Comparison of ENCODE assay signal across 17 cellular contexts in the genomic region with DNA sequence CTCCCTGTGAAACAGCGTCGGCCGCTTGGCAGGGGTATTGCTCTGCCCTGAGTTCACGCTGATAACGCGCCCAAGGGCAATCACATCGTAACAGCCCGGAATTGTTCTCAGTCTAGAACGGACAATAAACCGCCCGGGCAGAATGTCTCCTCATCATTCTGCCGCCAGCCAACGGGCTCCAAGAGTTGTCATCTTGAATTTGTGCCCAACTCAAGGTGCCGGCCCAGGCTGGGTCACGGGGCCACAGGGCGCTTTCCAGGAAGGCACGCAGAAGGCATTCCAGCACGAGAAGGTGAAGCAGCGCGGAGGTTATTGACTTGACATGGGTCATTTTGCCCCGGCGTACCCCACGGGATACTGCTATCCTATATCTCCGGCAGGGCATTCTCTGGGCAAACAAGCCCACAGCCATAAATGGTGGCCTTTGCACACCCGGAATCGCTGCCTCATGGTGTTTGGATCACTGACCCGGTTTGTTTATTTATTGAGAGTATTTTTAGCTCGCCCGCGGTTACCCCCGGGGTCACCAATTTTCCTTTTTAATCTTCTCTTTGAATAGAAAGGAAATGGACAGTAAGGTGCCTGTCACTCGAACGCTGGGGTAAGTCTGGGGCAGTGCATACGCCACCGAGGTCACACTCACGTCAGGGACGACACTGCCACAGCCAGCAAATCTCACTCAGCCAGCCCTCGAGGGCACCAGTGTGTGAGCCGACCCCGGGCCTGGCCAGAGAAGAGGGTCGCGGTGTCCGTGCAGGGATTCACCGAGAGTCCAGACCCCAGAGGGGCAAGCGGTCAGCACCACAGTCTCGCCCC.
DNase-seq lines count a peak whose midpoint lies in the region; ATAC-seq, FAIRE-seq and TF ChIP-seq lines count a peak whose summit lies in the region.
"Had no signal": no experiment of that assay in that cellular context is flagged by ENCODE, and none has a peak within 500 bp of the region (broad histone marks: within the 10 kb centered on the region; RNA-seq: fewer than 3 reads in every experiment).

No MANE protein-coding gene starts in this region.

- H2BK12ac ChIP-seq in H1 (ENCODE audit: low read depth, low read length) (peak overlapping the region; percentile 80; the same call in 1 of the 2 replicates), neuronal stem cell (ENCODE audit: low read length) (peak overlapping the region; percentile 63)

- H2BK15ac ChIP-seq in H1 (ENCODE audit: low read length) (no peak overlapping the region; the same call in 1 of the 2 replicates), neuronal stem cell (ENCODE audit: low read length) (peak overlapping the region; percentile 77)

- TF ChIP-seq EP300 in H1 (IDR thresholded peaks at IDR 0.05; ENCODE audit: borderline replicate concordance in 1 of 2, low read depth in 2 of 2, low read length in 2 of 2) (no peak), sigmoid colon (IDR thresholded peaks at IDR 0.05) (no peak)

- H3K4me3 ChIP-seq in PC-3 (ENCODE audit: low read length), result peak overlapping the region; percentile 20; the same call in 1 of the 2 replicates
- no peak overlapping the region for H3K4me3 ChIP-seq in H1 (ENCODE audit: extremely low read depth in 1 of 4, insufficient read depth in 2 of 4, low read depth in 3 of 4, low read length in 4 of 4)
- no peak overlapping the region for H3K4me3 ChIP-seq in neuronal stem cell (ENCODE audit: low read length in 2 of 2)
- H3K4me3 ChIP-seq in sigmoid colon, result no peak overlapping the region
- H3K4me3 ChIP-seq: dorsolateral prefrontal cortex had no signal

- H3K4ac ChIP-seq in H1 (replicated peaks; ENCODE audit: insufficient read length, low read depth, low read length) (no peak overlapping the region), neuronal stem cell (ENCODE audit: low read length) (no peak overlapping the region)

- no peak for TF ChIP-seq CTCF in PC-3 (conservative IDR thresholded peaks at IDR 0.05; ENCODE audit: low read depth, low read length)
- TF ChIP-seq CTCF in H1 (IDR thresholded peaks at IDR 0.05; ENCODE audit: control extremely low read depth in 1 of 3, insufficient read depth in 1 of 3, low read depth in 1 of 3, low read length in 3 of 3), result no peak
- TF ChIP-seq CTCF in sigmoid colon (IDR thresholded peaks at IDR 0.05), result no peak

- peak; percentile 23 for ATAC-seq in PC-3
- ATAC-seq: activated T-cell treated with anti-CD3 and anti-CD28 coated beads, Interleukin-2, amount 50 U/mL, for 4 hours had no signal

- H3K18ac ChIP-seq in H1 (ENCODE audit: extremely low read depth, low read length) (no peak overlapping the region), neuronal stem cell (ENCODE audit: low read length) (peak overlapping the region; percentile 29)

- peak overlapping the region; percentile 63 for H2AFZ ChIP-seq in PC-3 (ENCODE audit: low read length)
- no peak overlapping the region for H2AFZ ChIP-seq in H1 (ENCODE audit: low read length)
- H2AFZ ChIP-seq in neuronal stem cell (ENCODE audit: low read length), result no peak overlapping the region

- FAIRE-seq in H1 (lab: Jason Lieb, UNC), result no peak

- H3K27ac ChIP-seq in PC-3 (ENCODE audit: low read length) (no peak overlapping the region), H1 (ENCODE audit: low read depth, low read length) (no peak overlapping the region), neuronal stem cell (replicated peaks; ENCODE audit: low read length) (no peak overlapping the region), sigmoid colon (no peak overlapping the region)
- H3K27ac ChIP-seq: dorsolateral prefrontal cortex had no signal

- H2BK120ac ChIP-seq in H1 (replicated peaks; ENCODE audit: low read depth, low read length), result no peak overlapping the region
- no peak overlapping the region for H2BK120ac ChIP-seq in neuronal stem cell (ENCODE audit: low read depth, low read length)

- H3K4me1 ChIP-seq in PC-3 (ENCODE audit: insufficient read depth, low read length) (peaks cover 5% of the 10 kb centered on the region; the same call in 1 of the 2 replicates), H1 (replicated peaks in 1 of 4; ENCODE audit: control insufficient read depth in 3 of 4, insufficient read depth in 4 of 4, low read length in 3 of 4) (peaks cover 8 to 24% (median 10%) of the 10 kb centered on the region in 4 experiments), neuronal stem cell (ENCODE audit: control insufficient read depth in 2 of 2, insufficient read depth in 1 of 2, low read depth in 1 of 2, low read length in 2 of 2) (peaks cover 8 to 12% of the 10 kb centered on the region in 2 donors), sigmoid colon (no peaks in the 10 kb centered on the region)

- H3K56ac ChIP-seq in H1 (replicated peaks; ENCODE audit: insufficient read length, low read depth, low read length), result no peak overlapping the region

- no peaks in the 10 kb centered on the region for H3K36me3 Mint-ChIP-seq in activated CD4-positive, alpha-beta memory T cell treated with anti-CD3 and anti-CD28 coated beads, Interleukin-2, amount 10 ng/mL, durations not matched to agents 7 days and 5 days (ENCODE audit: low read depth)
- H3K36me3 Mint-ChIP-seq: activated naive CD4-positive, alpha-beta T cell treated with anti-CD3 and anti-CD28 coated beads, Interleukin-2, amount 50 U/mL, for 24 hours; brain; immature natural killer cell had no signal

- no peak overlapping the region for H3K4me3 Mint-ChIP-seq in activated CD4-positive, alpha-beta memory T cell treated with anti-CD3 and anti-CD28 coated beads, Interleukin-2, amount 10 ng/mL, durations not matched to agents 7 days and 5 days
- H3K4me3 Mint-ChIP-seq: activated naive CD4-positive, alpha-beta T cell treated with anti-CD3 and anti-CD28 coated beads, Interleukin-2, amount 50 U/mL, for 24 hours; activated T-cell treated with anti-CD3 and anti-CD28 coated beads, Interleukin-2, amount 50 U/mL, for 4 hours; brain; HFFc6; immature natural killer cell; nephron progenitor cell had no signal

- POLR2A ChIA-PET in PC-3 (lab: Charles Lee; ENCODE audit: unreplicated experiment) (no interaction called here), H1 (lab: Charles Lee; ENCODE audit: partially characterized antibody) (no interaction called here)
- POLR2A ChIA-PET in activated CD4-positive, alpha-beta memory T cell treated with anti-CD3 and anti-CD28 coated beads, Interleukin-2, amount 10 ng/mL, durations not matched to agents 7 days and 5 days (lab: Charles Lee), result no interaction called here

- H3K9me3 ChIP-seq in PC-3 (ENCODE audit: low read length) (no peaks in the 10 kb centered on the region), H1 (ENCODE audit: insufficient read depth in 2 of 2, low read depth in 1 of 2, low read length in 1 of 2) (no peaks in the 10 kb centered on the region), neuronal stem cell (replicated peaks in 1 of 2; ENCODE audit: control insufficient read depth in 2 of 2, insufficient read depth in 1 of 2, low read depth in 1 of 2, low read length in 2 of 2) (no peaks in the 10 kb centered on the region), sigmoid colon (no peaks in the 10 kb centered on the region)

- H3K9ac ChIP-seq in PC-3 (ENCODE audit: low read length) (no peak overlapping the region), H1 (replicated peaks in 1 of 4; ENCODE audit: extremely low read depth in 1 of 4, low read depth in 3 of 4, low read length in 3 of 4) (no peak overlapping the region), neuronal stem cell (ENCODE audit: low read depth, low read length, poor library complexity) (no peak overlapping the region)

- H3K14ac ChIP-seq in H1 (ENCODE audit: insufficient read length) (no peak overlapping the region), neuronal stem cell (ENCODE audit: low read length) (peak overlapping the region; percentile 26)

- H3K79me2 ChIP-seq in PC-3 (ENCODE audit: low read length) (no peaks in the 10 kb centered on the region), H1 (ENCODE audit: control insufficient read depth in 1 of 2, insufficient read depth in 2 of 2, low read length in 2 of 2) (no peaks in the 10 kb centered on the region)

- no peaks in the 10 kb centered on the region for H3K79me1 ChIP-seq in H1 (ENCODE audit: low read depth, low read length)
- no peaks in the 10 kb centered on the region for H3K79me1 ChIP-seq in neuronal stem cell (ENCODE audit: low read depth, low read length)

- H3K9me3 Mint-ChIP-seq in activated CD4-positive, alpha-beta memory T cell treated with anti-CD3 and anti-CD28 coated beads, Interleukin-2, amount 10 ng/mL, durations not matched to agents 7 days and 5 days, result no peaks in the 10 kb centered on the region
- H3K9me3 Mint-ChIP-seq: activated naive CD4-positive, alpha-beta T cell treated with anti-CD3 and anti-CD28 coated beads, Interleukin-2, amount 50 U/mL, for 24 hours; activated T-cell treated with anti-CD3 and anti-CD28 coated beads, Interleukin-2, amount 50 U/mL, for 4 hours; HFFc6; immature natural killer cell; nephron progenitor cell had no signal

- H3K27me3 ChIP-seq in PC-3 (ENCODE audit: low read length) (no peaks in the 10 kb centered on the region), H1 (replicated peaks in 1 of 4; ENCODE audit: control insufficient read depth in 3 of 4, extremely low read depth in 1 of 4, insufficient read depth in 3 of 4, low read length in 3 of 4) (peaks cover 0 to 28% (median 12%) of the 10 kb centered on the region in 4 experiments; a peak in 5 of 7 replicates), neuronal stem cell (ENCODE audit: control insufficient read depth in 3 of 3, insufficient read depth in 3 of 3, low read depth in 1 of 3, low read length in 3 of 3) (peaks cover 0 to 39% (median 11%) of the 10 kb centered on the region in 3 experiments), sigmoid colon (peaks cover 3 to 41% (median 14%) of the 10 kb centered on the region in 3 donors)

- H4K5ac ChIP-seq in H1 (ENCODE audit: insufficient read length, low read depth, low read length), result no peak overlapping the region

- H3K23ac ChIP-seq in H1 (ENCODE audit: insufficient read length), result no peak overlapping the region
- no peak overlapping the region for H3K23ac ChIP-seq in neuronal stem cell (ENCODE audit: low read depth, low read length, poor library complexity)

- H3K36me3 ChIP-seq in PC-3 (ENCODE audit: low read depth, low read length) (no peaks in the 10 kb centered on the region), H1 (ENCODE audit: control insufficient read depth in 2 of 4, insufficient read depth in 4 of 4, low read length in 3 of 4) (no peaks in the 10 kb centered on the region), neuronal stem cell (replicated peaks in 1 of 2; ENCODE audit: control insufficient read depth in 2 of 2, insufficient read depth in 2 of 2, low read length in 2 of 2) (no peaks in the 10 kb centered on the region), sigmoid colon (no peaks in the 10 kb centered on the region)

- H4K20me1 ChIP-seq in PC-3 (ENCODE audit: low read length) (no peaks in the 10 kb centered on the region), H1 (replicated peaks in 1 of 2; ENCODE audit: control insufficient read depth in 1 of 2, insufficient read depth in 2 of 2, low read length in 2 of 2) (peaks cover 0 to 4% of the 10 kb centered on the region in 2 experiments)

- TF ChIP-seq POLR2A in H1 (IDR thresholded peaks at IDR 0.05; ENCODE audit: control extremely low read depth in 1 of 2, low read depth in 2 of 2, low read length in 2 of 2), result no peak
- no peak for TF ChIP-seq POLR2A in sigmoid colon (IDR thresholded peaks at IDR 0.05)

- H4K8ac ChIP-seq in H1 (ENCODE audit: extremely low read depth, insufficient read depth, low read length), result no peak overlapping the region
- no peak overlapping the region for H4K8ac ChIP-seq in neuronal stem cell (ENCODE audit: low read depth, low read length)

- in situ Hi-C loops in Caki2 (cut with HindIII; ENCODE audit: low pct_unique_long_range_greater_than_20kb, low sequenced_read_pairs), result no loop called here

- H3K23me2 ChIP-seq in H1 (ENCODE audit: low read depth, low read length), result no peaks in the 10 kb centered on the region

- H3K4me2 ChIP-seq in PC-3 (ENCODE audit: low read length), result peak overlapping the region; percentile 71
- H3K4me2 ChIP-seq in H1 (ENCODE audit: insufficient read depth in 1 of 2, low read depth in 2 of 2, low read length in 2 of 2), result no peak overlapping the region
- no peak overlapping the region for H3K4me2 ChIP-seq in neuronal stem cell (ENCODE audit: insufficient read depth, low read length, poor library complexity, severe bottlenecking)

- no peaks in the 10 kb centered on the region for H3K4me1 Mint-ChIP-seq in activated CD4-positive, alpha-beta memory T cell treated with anti-CD3 and anti-CD28 coated beads, Interleukin-2, amount 10 ng/mL, durations not matched to agents 7 days and 5 days
- H3K4me1 Mint-ChIP-seq: activated naive CD4-positive, alpha-beta T cell treated with anti-CD3 and anti-CD28 coated beads, Interleukin-2, amount 50 U/mL, for 24 hours; immature natural killer cell had no signal

- intact Hi-C loops in PC-3 (cut with micrococcal nuclease), result no loop called here
- intact Hi-C loops in sigmoid colon (cut with DNase I), result no loop called here

- H3K27me3 Mint-ChIP-seq in activated CD4-positive, alpha-beta memory T cell treated with anti-CD3 and anti-CD28 coated beads, Interleukin-2, amount 10 ng/mL, durations not matched to agents 7 days and 5 days, result peaks cover 6% of the 10 kb centered on the region

- no peak overlapping the region for H2BK20ac ChIP-seq in H1 (ENCODE audit: low read length)

- 91% methylated on average over 46 of the region's 46 CpGs; no CpG with 5 or more reads in 1 of the 2 experiments for WGBS in H1 (ENCODE audit: extremely low coverage in 1 of 2, insufficient coverage in 1 of 2, insufficient read length in 1 of 2, insufficient replicate concordance in 2 of 2, low coverage in 1 of 2, low lambda C conversion rate in 2 of 2, missing lambda C conversion rate in 1 of 2), 2 experiments
- no CpG with 5 or more reads among the region's 46 CpGs for WGBS in neuronal stem cell (ENCODE audit: extremely low coverage in 2 of 2, insufficient read length in 2 of 2, insufficient replicate concordance in 1 of 2), 2 donors
- whole genome bisulfite sequencing in sigmoid colon, 2 donors, result 20 to 50% methylated on average over 46 of the region's 46 CpGs

- peak overlapping the region; percentile 35; the same call in 1 of the 2 replicates for H2BK5ac ChIP-seq in H1 (ENCODE audit: low read depth, low read length)
- no peak overlapping the region for H2BK5ac ChIP-seq in neuronal stem cell (ENCODE audit: low read length)

- H4K91ac ChIP-seq in H1 (replicated peaks; ENCODE audit: insufficient read length, low read length) (no peak overlapping the region), neuronal stem cell (ENCODE audit: low read depth, low read length, poor library complexity) (peak overlapping the region; percentile 28)

- H2AK5ac ChIP-seq in H1 (ENCODE audit: low read depth, low read length) (no peak overlapping the region), neuronal stem cell (ENCODE audit: low read depth, low read length) (peak overlapping the region; percentile 88)

- BruUV-seq in PC-3 (replicated peaks; lab: Mats Ljungman, UMichigan), result no TSS peak

- no peaks in the 10 kb centered on the region for H3F3A ChIP-seq in PC-3 (ENCODE audit: low read length, unreplicated experiment)

- DNase-seq in Caki2 (ENCODE audit: low read depth) (peak; percentile 57), PC-3 (peak; percentile 42), H1 (ENCODE audit: low read depth in 1 of 2, low spot score in 2 of 2) (no peak), neuronal stem cell (ENCODE audit: low spot score) (no peak), sigmoid colon (no peak), hippocampal formation (lab: John Stamatoyannopoulos, UW) (no peak)
- DNase-seq in activated CD4-positive, alpha-beta memory T cell treated with anti-CD3 and anti-CD28 coated beads, Interleukin-2, amount 10 ng/mL, durations not matched to agents 7 days and 5 days, result no peak
- DNase-seq: activated CD4-positive, alpha-beta T cell treated with anti-CD3 and anti-CD28 coated beads, Interleukin-2, amount 50 U/mL, for 4 hours; activated T-cell treated with anti-CD3 and anti-CD28 coated beads, Interleukin-2, amount 50 U/mL, for 4 hours; dorsolateral prefrontal cortex; HFFc6; immature natural killer cell; NCI-H1930; nephron progenitor cell; stimulated activated CD4-positive, alpha-beta T cell treated with anti-CD3 and anti-CD28 coated beads, Interleukin-1b, Interleukin-23, amount 100 ng/mL, for 48 hours had no signal

- H3K9me2 ChIP-seq in PC-3 (replicated peaks; ENCODE audit: low read length), result no peaks in the 10 kb centered on the region

- no peak for TF ChIP-seq RAD21 in H1 (IDR thresholded peaks at IDR 0.05 in 1 of 2, conservative IDR thresholded peaks at IDR 0.05 in 1 of 2; ENCODE audit: low read depth in 2 of 2, low read length in 2 of 2)

- H3K27ac Mint-ChIP-seq in activated CD4-positive, alpha-beta memory T cell treated with anti-CD3 and anti-CD28 coated beads, Interleukin-2, amount 10 ng/mL, durations not matched to agents 7 days and 5 days, result no peak overlapping the region
- H3K27ac Mint-ChIP-seq: activated naive CD4-positive, alpha-beta T cell treated with anti-CD3 and anti-CD28 coated beads, Interleukin-2, amount 50 U/mL, for 24 hours; HFFc6; immature natural killer cell; nephron progenitor cell had no signal

- CTCF ChIA-PET in PC-3 (lab: Charles Lee) (no interaction called here), H1 (lab: Charles Lee; ENCODE audit: partially characterized antibody) (interaction anchor here (0.6 to 14.4 kb wide), 9 partner anchors 9 to 186 kb away, joined by 4 to 173 read pairs (median 9); no protein-coding TSS in a partner anchor)
- CTCF ChIA-PET in activated CD4-positive, alpha-beta memory T cell treated with anti-CD3 and anti-CD28 coated beads, Interleukin-2, amount 10 ng/mL, durations not matched to agents 7 days and 5 days (lab: Charles Lee), result no interaction called here

Comparison
In these comparisons a context has a peak if more than half of its experiments do, and no peak if none do; other contexts are left out.
1. DNase-seq: peak in Caki2 (single experiment) and PC-3 (single experiment); none in H1 (0 of 2), neuronal stem cell (single experiment), activated CD4-positive, alpha-beta memory T cell treated with anti-CD3 and anti-CD28 coated beads, Interleukin-2, amount 10 ng/mL, durations not matched to agents 7 days and 5 days (single experiment), sigmoid colon (single experiment) and hippocampal formation (0 of 2).